Comparison of ENCODE assay signal across 8 cellular contexts in genomic region chr6:169112483-169113320, GRCh38.
DNase-seq lines count a peak whose midpoint lies in the region; ATAC-seq and TF ChIP-seq lines count a peak whose summit lies in the region.

No MANE protein-coding gene starts in this region.

- no peaks in the 10 kb centered on the region for H3K9me3 ChIP-seq in esophagus muscularis mucosa
- H3K9me3 ChIP-seq in CD8-positive, alpha-beta memory T cell (ENCODE audit: low read length): no peaks in the 10 kb centered on the region

- intact Hi-C loops in esophagus muscularis mucosa (cut with DNase I): no loop called here

- peak; percentile 74 for ATAC-seq in GM18909 (IDR thresholded peaks at IDR 0.05; ENCODE audit: poor library complexity, unreplicated experiment)
- peak; percentile 74 for ATAC-seq in HG02571 (IDR thresholded peaks at IDR 0.05; ENCODE audit: unreplicated experiment)
- peak; percentile 80 for ATAC-seq in HG03460 (IDR thresholded peaks at IDR 0.05; ENCODE audit: unreplicated experiment)
- ATAC-seq in T-cell (replicated peaks in 1 of 4): no peak

- no peak overlapping the region for H3K4me3 Mint-ChIP-seq in CD8-positive, alpha-beta memory T cell
- no peak overlapping the region for H3K4me3 Mint-ChIP-seq in T-cell

- H3K36me3 ChIP-seq in esophagus muscularis mucosa: no peaks in the 10 kb centered on the region
- H3K36me3 ChIP-seq in CD8-positive, alpha-beta memory T cell (ENCODE audit: insufficient read depth, low read length): no peaks in the 10 kb centered on the region

- no peak overlapping the region for H3K27ac ChIP-seq in esophagus muscularis mucosa (replicated peaks in 1 of 4)
- H3K27ac ChIP-seq in CD8-positive, alpha-beta memory T cell (ENCODE audit: low read depth, low read length): no peak overlapping the region

- no peak for TF ChIP-seq CTCF in esophagus muscularis mucosa (IDR thresholded peaks at IDR 0.05)

- CTCF ChIA-PET in CD8-positive, alpha-beta memory T cell (lab: Charles Lee): no interaction called here
- CTCF ChIA-PET in T-cell (lab: Charles Lee): no interaction called here

- H3K4me1 ChIP-seq in esophagus muscularis mucosa: no peaks in the 10 kb centered on the region
- no peaks in the 10 kb centered on the region for H3K4me1 ChIP-seq in CD8-positive, alpha-beta memory T cell (ENCODE audit: insufficient read depth, low read length)

- peaks cover 0 to 5% of the 10 kb centered on the region in 2 donors for H3K27me3 Mint-ChIP-seq in CD8-positive, alpha-beta memory T cell
- peaks cover 0 to 9% of the 10 kb centered on the region in 2 donors for H3K27me3 Mint-ChIP-seq in T-cell

- POLR2A ChIA-PET in CD8-positive, alpha-beta memory T cell (lab: Charles Lee): no interaction called here
- POLR2A ChIA-PET in T-cell (lab: Charles Lee): no interaction called here

- 63% methylated on average over 10 of the region's 10 CpGs for WGBS in esophagus muscularis mucosa

- H3K4me1 Mint-ChIP-seq in CD8-positive, alpha-beta memory T cell: peaks cover 0 to 3% (median 0%) of the 10 kb centered on the region in 3 donors
- H3K4me1 Mint-ChIP-seq in T-cell: no peaks in the 10 kb centered on the region

- no peaks in the 10 kb centered on the region for H3K27me3 ChIP-seq in esophagus muscularis mucosa
- H3K27me3 ChIP-seq in CD8-positive, alpha-beta memory T cell (ENCODE audit: insufficient read depth, low read length, poor library complexity, severe bottlenecking): no peaks in the 10 kb centered on the region

- no peaks in the 10 kb centered on the region for H3K9me3 Mint-ChIP-seq in CD8-positive, alpha-beta memory T cell
- peaks cover 3 to 5% (median 4%) of the 10 kb centered on the region in 3 donors for H3K9me3 Mint-ChIP-seq in T-cell

- TF ChIP-seq POLR2A in esophagus muscularis mucosa (IDR thresholded peaks at IDR 0.05; ENCODE audit: low read depth): no peak

- no peaks in the 10 kb centered on the region for H3K36me3 Mint-ChIP-seq in CD8-positive, alpha-beta memory T cell
- H3K36me3 Mint-ChIP-seq in T-cell: no peaks in the 10 kb centered on the region

- DNase-seq in esophagus muscularis mucosa (ENCODE audit: extremely low spot score) (peak; percentile 70), NCI-H2171 treated with DMSO at 0.1 percent for 48 hours (lab: John Stamatoyannopoulos, UW) (no peak), GDM1 (lab: John Stamatoyannopoulos, UW) (no peak), T-cell (no peak)
- no peak for DNase-seq in CD8-positive, alpha-beta memory T cell

- no peak for TF ChIP-seq EP300 in esophagus muscularis mucosa (IDR thresholded peaks at IDR 0.05)

- H3K27ac Mint-ChIP-seq in CD8-positive, alpha-beta memory T cell: no peak overlapping the region
- no peak overlapping the region for H3K27ac Mint-ChIP-seq in T-cell

- H3K4me3 ChIP-seq in esophagus muscularis mucosa: no peak overlapping the region
- H3K4me3 ChIP-seq in CD8-positive, alpha-beta memory T cell (ENCODE audit: low read length): no peak overlapping the region

Comparison
In these comparisons a context has a peak if more than half of its experiments do, and no peak if none do; other contexts are left out.
1. ATAC-seq: peak in GM18909 (single experiment), HG02571 (single experiment) and HG03460 (single experiment); none in T-cell (0 of 4).